Comparison of ENCODE assay signal across 21 cellular contexts in genomic region chr2:33555681-33556080, GRCh38. TPM values are rescaled to one million over a fixed set of nuclear protein-coding genes. Genes with fewer than 3 reads are reported as not detected.
DNase-seq lines count a peak whose midpoint lies in the region; ATAC-seq and TF ChIP-seq lines count a peak whose summit lies in the region.
"Had no signal": no experiment of that assay in that cellular context is flagged by ENCODE, and none has a peak within 500 bp of the region (broad histone marks: within the 10 kb centered on the region; RNA-seq: fewer than 3 reads in every experiment).

No MANE protein-coding gene starts in this region.

- no peak overlapping the region for H3K4me3 Mint-ChIP-seq in GM23338
- H3K4me3 Mint-ChIP-seq: activated CD4-positive, alpha-beta memory T cell treated with anti-CD3 and anti-CD28 coated beads for 36 hours had no signal

- H3K79me2 ChIP-seq in GM23338 (replicated peaks; ENCODE audit: insufficient read depth) (no peaks in the 10 kb centered on the region), Karpas-422 (ENCODE audit: low read length) (no peaks in the 10 kb centered on the region)

- H3K9me3 ChIP-seq in mesodermal cell (ENCODE audit: control insufficient read depth, low read length), result no peaks in the 10 kb centered on the region
- H3K9me3 ChIP-seq in subcutaneous abdominal adipose tissue (ENCODE audit: control insufficient read depth in 5 of 5, low read length in 5 of 5), result no peaks in the 10 kb centered on the region
- H3K9me3 ChIP-seq in Karpas-422 (ENCODE audit: low read length), result no peaks in the 10 kb centered on the region
- H3K9me3 ChIP-seq: adrenal gland, Peyer's patch had no signal

- H3K27ac ChIP-seq in GM23338 (ENCODE audit: low read depth), result peak overlapping the region; percentile 30
- peak overlapping the region; percentile 23 for H3K27ac ChIP-seq in cingulate gyrus (ENCODE audit: low read depth, low read length)
- H3K27ac ChIP-seq in mesodermal cell (ENCODE audit: low read depth, low read length, severe bottlenecking), result peak overlapping the region; percentile 90
- peak overlapping the region; percentile 56 for H3K27ac ChIP-seq in subcutaneous abdominal adipose tissue (ENCODE audit: low read depth, low read length)
- H3K27ac ChIP-seq in Karpas-422 (ENCODE audit: low read length), result no peak overlapping the region
- H3K27ac ChIP-seq: GM23248 had no signal

- H3K4me2 ChIP-seq in GM23338, result no peak overlapping the region
- no peak overlapping the region for H3K4me2 ChIP-seq in Karpas-422 (ENCODE audit: low read depth, low read length, poor library complexity, severe bottlenecking)

- no peaks in the 10 kb centered on the region for H3F3A ChIP-seq in GM23338 (replicated peaks; ENCODE audit: low read depth)

- TF ChIP-seq CTCF in GM23338 (conservative IDR thresholded peaks at IDR 0.05; ENCODE audit: low read depth in 2 of 2), result no peak

- ATAC-seq in GM23338, result no peak
- no peak for ATAC-seq in HG03469 (IDR thresholded peaks at IDR 0.05; ENCODE audit: unreplicated experiment)

- H3K4me1 Mint-ChIP-seq in GM23338, result peaks cover 26% of the 10 kb centered on the region

- H3K9me2 ChIP-seq in GM23338 (ENCODE audit: insufficient read depth) (no peaks in the 10 kb centered on the region), Karpas-422 (replicated peaks; ENCODE audit: insufficient read depth, low read length) (no peaks in the 10 kb centered on the region)

- H3K36me3 ChIP-seq in GM23338 (ENCODE audit: insufficient read depth), result no peaks in the 10 kb centered on the region; the same call in 1 of the 2 replicates
- H3K36me3 ChIP-seq in mesodermal cell (ENCODE audit: control insufficient read depth, insufficient read depth, low read length), result peaks cover 15% of the 10 kb centered on the region
- H3K36me3 ChIP-seq in subcutaneous abdominal adipose tissue (ENCODE audit: control insufficient read depth in 5 of 5, insufficient read depth in 5 of 5, low read length in 5 of 5), result peaks cover 0 to 23% (median 6%) of the 10 kb centered on the region in 5 donors
- H3K36me3 ChIP-seq in Karpas-422 (ENCODE audit: insufficient read depth, low read length), result no peaks in the 10 kb centered on the region
- H3K36me3 ChIP-seq: adrenal gland, Peyer's patch had no signal

- no peaks in the 10 kb centered on the region for H3K27me3 ChIP-seq in GM23338 (ENCODE audit: insufficient read depth)
- H3K27me3 ChIP-seq in subcutaneous abdominal adipose tissue (ENCODE audit: control insufficient read depth in 5 of 5, insufficient read depth in 4 of 5, low read length in 5 of 5), result no peaks in the 10 kb centered on the region
- H3K27me3 ChIP-seq in Karpas-422 (ENCODE audit: low read length), result no peaks in the 10 kb centered on the region
- H3K27me3 ChIP-seq: adrenal gland, Peyer's patch had no signal

- H3K9ac ChIP-seq in subcutaneous abdominal adipose tissue (ENCODE audit: low read length in 5 of 5), result no peak overlapping the region
- no peak overlapping the region for H3K9ac ChIP-seq in Karpas-422 (ENCODE audit: low read length)
- H3K9ac ChIP-seq: GM23248 had no signal

- H3K36me3 Mint-ChIP-seq in GM23338 (ENCODE audit: low read depth), result peaks cover 5% of the 10 kb centered on the region; the same call in 2 of the 3 replicates

- H3K27me3 Mint-ChIP-seq in GM23338 (ENCODE audit: insufficient read depth, low read depth, poor library complexity), result peaks cover 2% of the 10 kb centered on the region
- H3K27me3 Mint-ChIP-seq: activated CD4-positive, alpha-beta memory T cell treated with anti-CD3 and anti-CD28 coated beads for 36 hours had no signal

- H3K4me3 ChIP-seq in GM23338 (no peak overlapping the region), mesodermal cell (ENCODE audit: extremely low read depth, insufficient read depth, low read length, poor library complexity, severe bottlenecking) (no peak overlapping the region), subcutaneous abdominal adipose tissue (ENCODE audit: low read depth in 1 of 5, low read length in 5 of 5) (no peak overlapping the region), Karpas-422 (ENCODE audit: low read length) (no peak overlapping the region)
- H3K4me3 ChIP-seq: adrenal gland, GM23248, Peyer's patch had no signal

- H3K4me1 ChIP-seq in GM23338 (ENCODE audit: insufficient read depth) (peaks cover 29% of the 10 kb centered on the region), mesodermal cell (ENCODE audit: control insufficient read depth, insufficient read depth, low read length, poor library complexity, severe bottlenecking) (peaks cover 34% of the 10 kb centered on the region), subcutaneous abdominal adipose tissue (ENCODE audit: control insufficient read depth in 5 of 5, insufficient read depth in 5 of 5, low read length in 5 of 5) (peaks cover 2 to 36% (median 4%) of the 10 kb centered on the region in 5 donors), Karpas-422 (ENCODE audit: low read length) (peaks cover 6% of the 10 kb centered on the region)
- H3K4me1 ChIP-seq: Peyer's patch had no signal

- DNase-seq in GM23338 (ENCODE audit: low spot score) (no peak), Karpas-422 (no peak), T1000 (lab: John Stamatoyannopoulos, UW) (no peak)
- DNase-seq: activated CD4-positive, alpha-beta memory T cell treated with anti-CD3 and anti-CD28 coated beads for 36 hours; activated gamma-delta T cell treated with Interleukin-2 at 50 U/mL for 16 hours; activated T-cell treated with anti-CD3 and anti-CD28 coated beads for 4 hours; DMS79 treated with DMSO at 0.1 percent for 48 hours; erythroblast; foreskin melanocyte; GM23248; KG1; NCI-H1048; NCI-H2029; NK-92 treated with Interleukin-12 subunit alpha and Interleukin-12 subunit beta, amount 100 ng/mL, for 24 hours; Peyer's patch; stimulated activated CD4-positive, alpha-beta T cell treated with anti-CD3 and anti-CD28 coated beads, Interleukin-15, amount 100 ng/mL, for 24 hours had no signal

- no peak overlapping the region for H2AFZ ChIP-seq in GM23338
- H2AFZ ChIP-seq in Karpas-422 (ENCODE audit: low read length), result no peak overlapping the region
- H2AFZ ChIP-seq: GM23248 had no signal

- H3K9me3 Mint-ChIP-seq in GM23338, result no peaks in the 10 kb centered on the region; the same call in 2 of the 3 replicates
- H3K9me3 Mint-ChIP-seq: activated CD4-positive, alpha-beta memory T cell treated with anti-CD3 and anti-CD28 coated beads for 36 hours had no signal

- peak overlapping the region; percentile 89; the same call in 1 of the 2 replicates for H3K27ac Mint-ChIP-seq in GM23338
- H3K27ac Mint-ChIP-seq: activated CD4-positive, alpha-beta memory T cell treated with anti-CD3 and anti-CD28 coated beads for 36 hours had no signal

- 67% methylated on average over 2 of the region's 3 CpGs; no CpG with 5 or more reads in 1 of the 2 experiments for WGBS in mesodermal cell (ENCODE audit: insufficient coverage in 2 of 2), 2 experiments

- no peaks in the 10 kb centered on the region for H4K20me1 ChIP-seq in GM23338 (replicated peaks; ENCODE audit: insufficient read depth)
- H4K20me1 ChIP-seq in Karpas-422 (ENCODE audit: insufficient read depth, low read depth, low read length), result no peaks in the 10 kb centered on the region

TF ChIP-seq in GM23338, 12 proteins besides CTCF, POLR2A, EP300 and RAD21 (continues in another document):
- TF ChIP-seq STAT1 (IDR thresholded peaks at IDR 0.05; ENCODE audit: unreplicated experiment), result no peak
- TF ChIP-seq ZNF331 (CRISPR knock-in tag; IDR thresholded peaks at IDR 0.05; ENCODE audit: low read depth), result no peak

RNA-seq across cellular contexts. Expression of gene FAM98A, which starts 43.4 kb away (rescaled TPM):
- total RNA-seq in GM23338 (2014; rRNA removed; shearing (Covaris generic)), result 68.6 and 78.8 TPM in 2 replicates
- 148 and 149 TPM in 2 replicates for polyA plus RNA-seq in GM23338 (2016; fragmentation: Nextera tagmentation; extraction: Ambion mirVana)
- 45.7 TPM for polyA plus RNA-seq in mesodermal cell (2013, experiment 1 of 2)
- polyA plus RNA-seq in mesodermal cell (2013, experiment 2 of 2), result 42.1 TPM
- total RNA-seq in Karpas-422 (2014; rRNA removed; shearing (Covaris generic); ENCODE audit: low replicate concordance), result 10.2 and 15.3 TPM in 2 replicates
